15 cellular contexts compared by ENCODE assay signal in the genomic region with DNA sequence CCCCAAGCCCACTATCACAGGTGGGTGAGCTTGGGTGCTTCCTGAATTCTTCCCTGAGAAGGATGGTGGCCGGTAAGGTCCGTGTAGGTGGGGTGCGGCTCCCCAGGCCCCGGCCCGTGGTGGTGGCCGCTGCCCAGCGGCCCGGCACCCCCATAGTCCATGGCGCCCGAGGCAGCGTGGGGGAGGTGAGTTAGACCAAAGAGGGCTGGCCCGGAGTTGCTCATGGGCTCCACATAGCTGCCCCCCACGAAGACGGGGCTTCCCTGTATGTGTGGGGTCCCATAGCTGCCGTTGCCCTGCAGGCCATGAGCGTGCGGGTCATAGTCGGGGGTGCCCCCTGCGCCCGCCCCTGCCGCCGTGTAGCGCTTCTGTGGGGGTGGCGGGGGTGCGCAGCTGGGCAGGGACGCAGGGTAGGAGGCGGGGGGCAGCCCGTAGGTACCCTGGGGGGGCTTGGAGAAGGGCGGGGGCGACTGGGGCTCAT. TPM values are rescaled to one million over a fixed set of nuclear protein-coding genes. Genes with fewer than 3 reads are reported as not detected.
DNase-seq lines count a peak whose midpoint lies in the region; ATAC-seq and TF ChIP-seq lines count a peak whose summit lies in the region.
"Had no signal": no experiment of that assay in that cellular context is flagged by ENCODE, and none has a peak within 500 bp of the region (broad histone marks: within the 10 kb centered on the region; RNA-seq: fewer than 3 reads in every experiment).

No MANE protein-coding gene starts in this region.

- no peaks in the 10 kb centered on the region for H3K36me3 ChIP-seq in H7 (replicated peaks; ENCODE audit: control insufficient read depth, insufficient read depth, low read length)
- no peaks in the 10 kb centered on the region for H3K36me3 ChIP-seq in colonic mucosa
- H3K36me3 ChIP-seq in sigmoid colon: no peaks in the 10 kb centered on the region
- H3K36me3 ChIP-seq: cardiac muscle cell had no signal

- TF ChIP-seq EP300 in sigmoid colon (IDR thresholded peaks at IDR 0.05): no peak

- peak overlapping the region; percentile 92 for H3K27ac ChIP-seq in colonic mucosa
- H3K27ac ChIP-seq in sigmoid colon: peak overlapping the region; percentile 93 to 99 (median 94)
- H3K27ac ChIP-seq: cardiac muscle cell had no signal

- H3K27me3 ChIP-seq in H7 (ENCODE audit: control insufficient read depth, insufficient read depth, low read length): peaks cover 100% of the 10 kb centered on the region
- no peaks in the 10 kb centered on the region for H3K27me3 ChIP-seq in colonic mucosa
- H3K27me3 ChIP-seq in sigmoid colon: no peaks in the 10 kb centered on the region

- H3K9me3 ChIP-seq in colonic mucosa (no peaks in the 10 kb centered on the region), sigmoid colon (no peaks in the 10 kb centered on the region)

- TF ChIP-seq POLR2A in sigmoid colon (IDR thresholded peaks at IDR 0.05): no peak

- H3K4me3 ChIP-seq in H7 (ENCODE audit: insufficient read depth, low read depth, low read length): no peak overlapping the region; the same call in 1 of the 2 replicates
- H3K4me3 ChIP-seq in colonic mucosa: peak overlapping the region; percentile 3
- peak overlapping the region; percentile 27 to 47 (median 38) for H3K4me3 ChIP-seq in sigmoid colon
- H3K4me3 ChIP-seq: cardiac muscle cell had no signal

- peak overlapping the region; percentile 61 to 73 for H3K9ac ChIP-seq in colonic mucosa (ENCODE audit: low read depth in 2 of 2, low read length in 2 of 2)

- WGBS in sigmoid colon, 2 donors: 27 to 60% methylated on average over 30 of the region's 30 CpGs

- no peak for ATAC-seq in GM21528 (IDR thresholded peaks at IDR 0.05; ENCODE audit: low FRiP score, unreplicated experiment)
- ATAC-seq in GM21576 (IDR thresholded peaks at IDR 0.05; ENCODE audit: unreplicated experiment): no peak
- ATAC-seq: activated T-cell treated with anti-CD3 and anti-CD28 coated beads, Interleukin-2, amount 50 U/mL, for 4 hours had no signal

- peak; percentile 72 for DNase-seq in H7
- DNase-seq in colonic mucosa: no peak
- peak; percentile 63 for DNase-seq in left kidney (ENCODE audit: low read depth, low spot score)
- DNase-seq in sigmoid colon: peak; percentile 71
- DNase-seq in epidermal melanocyte (ENCODE audit: insufficient read length, low spot score): no peak
- DNase-seq in activated CD4-positive, CD25-positive, alpha-beta regulatory T cell treated with anti-CD3 and anti-CD28 coated beads, Interleukin-2, amount 50 U/mL, for 72 hours: no peak
- DNase-seq: activated B cell treated with CpG ODN at 0.5 μM for 24 hours; activated T-cell treated with anti-CD3 and anti-CD28 coated beads, Interleukin-2, amount 50 U/mL, for 4 hours; DND-41; naive B cell; NCI-H146 had no signal

- intact Hi-C loops in colonic mucosa (cut with DNase I): loop anchor here (5.0 kb wide), 1 partner anchor 34 kb away; the partner anchor contains the start of gene HOXA5
- intact Hi-C loops in sigmoid colon (cut with DNase I): no loop called here

- H3K4me1 ChIP-seq in colonic mucosa (peaks cover 9% of the 10 kb centered on the region), sigmoid colon (peaks cover 0 to 74% (median 43%) of the 10 kb centered on the region in 4 donors)

- TF ChIP-seq CTCF in colonic mucosa (IDR thresholded peaks at IDR 0.05) (no peak), sigmoid colon (IDR thresholded peaks at IDR 0.05) (no peak)

RNA-seq across cellular contexts. Expression of gene HOXA2, which starts 5.5 kb away (rescaled TPM):
- total RNA-seq in H7 (2014; rRNA removed; shearing (Covaris generic)): not detected in 2 replicates
- total RNA-seq in colonic mucosa (1 to 10 TPM; 1.8 to 2.4 TPM), sigmoid colon (1 to 10 TPM; 1.6 to 4.3 (median 3.2) TPM)
- polyA plus RNA-seq in sigmoid colon: 1 to 10 TPM in 1 of 3 donors, under 1 TPM in 2; 0.60 to 1.9 (median 0.69) TPM
- total RNA-seq: activated B cell treated with CpG ODN at 0.5 μM for 24 hours; activated T-cell treated with anti-CD3 and anti-CD28 coated beads, Interleukin-2, amount 50 U/mL, for 4 hours; HT1080 had no signal

RNA-seq across cellular contexts. Expression of gene HOXA1, which starts 12.1 kb away (rescaled TPM):
- 0.10 TPM in 1 of 2 replicates, not detected in the other for total RNA-seq in H7 (2014; rRNA removed; shearing (Covaris generic))
- total RNA-seq in colonic mucosa: 1 to 10 TPM; 1.7 to 2.0 TPM
- total RNA-seq in sigmoid colon: 1 to 10 TPM in 2 of 4 donors, under 1 TPM in 2; 0.14 to 1.1 (median 0.95) TPM
- polyA plus RNA-seq in sigmoid colon: 1 to 10 TPM in 2 of 3 donors, under 1 TPM in 1; 0.69 to 2.4 (median 2.0) TPM

RNA-seq across cellular contexts. Expression of gene HOXA4, which starts 22.6 kb away (rescaled TPM):
- not detected in 2 replicates for total RNA-seq in H7 (2014; rRNA removed; shearing (Covaris generic))
- total RNA-seq in colonic mucosa: 1 to 10 TPM; 3.3 to 4.5 TPM
- 1 to 10 TPM; 2.0 to 4.2 (median 2.9) TPM for total RNA-seq in sigmoid colon
- 1 to 10 TPM in 2 of 3 donors, not detected in 1; 1.8 to 4.8 TPM for polyA plus RNA-seq in sigmoid colon
- total RNA-seq: cardiac muscle cell had no signal

RNA-seq across cellular contexts. Expression of gene HOXA5, which starts 35.5 kb away (rescaled TPM):
- not detected in 2 replicates for total RNA-seq in H7 (2014; rRNA removed; shearing (Covaris generic))
- total RNA-seq in colonic mucosa (10 to 100 TPM in 1 of 2 donors, 1 to 10 TPM in 1; 9.6 to 18.7 TPM), sigmoid colon (10 to 100 TPM in 3 of 4 donors, 1 to 10 TPM in 1; 9.2 to 12.2 (median 11.2) TPM)
- 10 to 100 TPM in 1 of 3 donors, 1 to 10 TPM in 2; 3.2 to 14.3 (median 7.8) TPM for polyA plus RNA-seq in sigmoid colon
- total RNA-seq: activated B cell treated with CpG ODN at 0.5 μM for 24 hours; activated T-cell treated with anti-CD3 and anti-CD28 coated beads, Interleukin-2, amount 50 U/mL, for 4 hours; cardiac muscle cell had no signal
- polyA plus RNA-seq: cardiac muscle cell had no signal

RNA-seq across cellular contexts. Expression of gene HOXA6, which starts 39.6 kb away (rescaled TPM):
- total RNA-seq in H7 (2014; rRNA removed; shearing (Covaris generic)): not detected in 2 replicates
- 10 to 100 TPM; 10.9 to 29.6 TPM for total RNA-seq in colonic mucosa
- total RNA-seq in sigmoid colon: 1 to 10 TPM; 4.2 to 10.0 (median 4.5) TPM
- polyA plus RNA-seq in sigmoid colon: 1 to 10 TPM in 2 of 3 donors, not detected in 1; 1.6 to 8.1 TPM
- total RNA-seq: activated B cell treated with CpG ODN at 0.5 μM for 24 hours; activated T-cell treated with anti-CD3 and anti-CD28 coated beads, Interleukin-2, amount 50 U/mL, for 4 hours; cardiac muscle cell had no signal
- polyA plus RNA-seq: cardiac muscle cell had no signal

Comparison
In these comparisons a context has a peak if more than half of its experiments do, and no peak if none do; other contexts are left out.
1. DNase-seq: peak in H7 (single experiment), left kidney (single experiment) and sigmoid colon (single experiment); none in colonic mucosa (single experiment), epidermal melanocyte (single experiment) and activated CD4-positive, CD25-positive, alpha-beta regulatory T cell treated with anti-CD3 and anti-CD28 coated beads, Interleukin-2, amount 50 U/mL, for 72 hours (single experiment).